Comparison of ENCODE assay signal across 14 cellular contexts in genomic region chr2:187442378-187442777, GRCh38. TPM values are rescaled to one million over a fixed set of nuclear protein-coding genes. Genes with fewer than 3 reads are reported as not detected.
DNase-seq lines count a peak whose midpoint lies in the region; ATAC-seq, FAIRE-seq and TF ChIP-seq lines count a peak whose summit lies in the region.
"Had no signal": no experiment of that assay in that cellular context is flagged by ENCODE, and none has a peak within 500 bp of the region (broad histone marks: within the 10 kb centered on the region; RNA-seq: fewer than 3 reads in every experiment).

No MANE protein-coding gene starts in this region.

- FAIRE-seq in K562 (lab: Jason Lieb, UNC), result no peak
- peak; percentile 30 for FAIRE-seq in kidney (lab: Jason Lieb, UNC)

- H3K27ac ChIP-seq in K562 (ENCODE audit: extremely low read depth, low read depth, low read length), result no peak overlapping the region
- no peak overlapping the region for H3K27ac ChIP-seq in kidney (ENCODE audit: low read depth in 2 of 2, low read length in 2 of 2)

- no peak overlapping the region for H3K4me3 ChIP-seq in K562
- H3K4me3 ChIP-seq in kidney (ENCODE audit: low read length in 2 of 2), result no peak overlapping the region

- H3K9me3 ChIP-seq in K562 (replicated peaks; ENCODE audit: control insufficient read depth, insufficient read depth, low read depth, low read length) (no peaks in the 10 kb centered on the region), kidney (ENCODE audit: control insufficient read depth in 1 of 2, low read length in 2 of 2) (no peaks in the 10 kb centered on the region)
- H3K9me3 ChIP-seq: BE2C had no signal

- WGBS in K562 (ENCODE audit: insufficient coverage, low coverage, missing lambda C conversion rate), result 0% methylated on average over 1 of the region's 1 CpG

- no peak for TF ChIP-seq POLR2A in K562 (conservative IDR thresholded peaks at IDR 0.05)

- no peak overlapping the region for H2AFZ ChIP-seq in K562 (ENCODE audit: low read depth, low read length)

- H3K4me1 ChIP-seq in K562 (replicated peaks in 1 of 2; ENCODE audit: control insufficient read depth in 2 of 2, insufficient read depth in 2 of 2, low read length in 2 of 2) (no peaks in the 10 kb centered on the region), kidney (ENCODE audit: control insufficient read depth in 1 of 2, insufficient read depth in 1 of 2, low read depth in 1 of 2, low read length in 2 of 2) (no peaks in the 10 kb centered on the region)

- TF ChIP-seq RAD21 in K562 (CRISPR knock-in tag; conservative IDR thresholded peaks at IDR 0.05 in 1 of 2, IDR thresholded peaks at IDR 0.05 in 1 of 2), result no peak

- CTCF ChIA-PET in K562 (lab: Yijun Ruan, JAX; ENCODE audit: low intra/inter-chr PET ratio), result no interaction called here
- CTCF ChIA-PET in HEK293T (lab: Yijun Ruan, JAX), result no interaction called here

- no peaks in the 10 kb centered on the region for H3K9me1 ChIP-seq in K562 (ENCODE audit: control insufficient read depth, insufficient read depth, low read length)

- no peaks in the 10 kb centered on the region for H3K27me3 ChIP-seq in K562 (ENCODE audit: control insufficient read depth in 2 of 2, insufficient read depth in 2 of 2, low read length in 2 of 2)
- H3K27me3 ChIP-seq: BE2C had no signal

- in situ Hi-C loops in ACHN (cut with HindIII; ENCODE audit: low pct_ligation_motif_present, low pct_unique_long_range_greater_than_20kb, low sequenced_read_pairs), result loop anchor here (25.0 kb wide), 1 partner anchor 130 kb away; no protein-coding TSS in a partner anchor
- in situ Hi-C loops in K562 (cut with MboI), result loop anchor here (25.0 kb wide), 1 partner anchor 555 kb away; no protein-coding TSS in a partner anchor

- ATAC-seq in K562 (no peak), HG02938 (IDR thresholded peaks at IDR 0.05; ENCODE audit: unreplicated experiment) (no peak), GM18858 (IDR thresholded peaks at IDR 0.05; ENCODE audit: unreplicated experiment) (no peak), HG03432 (IDR thresholded peaks at IDR 0.05; ENCODE audit: unreplicated experiment) (no peak)
- ATAC-seq: WTC11 had no signal

- no peak overlapping the region for H3K4me2 ChIP-seq in K562 (ENCODE audit: insufficient read depth, low read length)

- no peak overlapping the region for H3K9ac ChIP-seq in K562 (ENCODE audit: insufficient read depth in 1 of 2, low read depth in 2 of 2, low read length in 2 of 2)
- H3K9ac ChIP-seq in kidney (ENCODE audit: low read length in 2 of 2), result no peak overlapping the region

- no peak for TF ChIP-seq EP300 in K562 (IDR thresholded peaks at IDR 0.05; ENCODE audit: low read length)

- TF ChIP-seq CTCF in LNCAP (IDR thresholded peaks at IDR 0.05) (peak; percentile 35; the same call in 1 of the 2 replicates), K562 (IDR thresholded peaks at IDR 0.05 in 2 of 3, conservative IDR thresholded peaks at IDR 0.05 in 1 of 3; ENCODE audit: insufficient read depth in 2 of 3, low read depth in 1 of 3, low read length in 3 of 3) (peak in 1 of 3 experiments; percentile 24; a peak in 2 of 6 replicates), kidney (IDR thresholded peaks at IDR 0.05; ENCODE audit: borderline replicate concordance, extremely low read depth, insufficient read depth) (no peak)

- H3K36me3 ChIP-seq in K562 (ENCODE audit: control insufficient read depth, insufficient read depth, low read length), result no peaks in the 10 kb centered on the region
- no peaks in the 10 kb centered on the region for H3K36me3 ChIP-seq in kidney (ENCODE audit: control insufficient read depth in 1 of 2, insufficient read depth in 2 of 2, low read length in 2 of 2)
- H3K36me3 ChIP-seq: BE2C had no signal

- intact Hi-C loops in K562 (cut with micrococcal nuclease), result no loop called here
- intact Hi-C loops in kidney (cut with DNase I), result no loop called here

- peak; percentile 50 for DNase-seq in ACHN
- no peak for DNase-seq in K562 (ENCODE audit: extremely low read depth in 1 of 4, low spot score in 3 of 4)
- no peak for DNase-seq in kidney
- no peak for DNase-seq in HEK293T (ENCODE audit: extremely low spot score)
- DNase-seq: activated naive CD4-positive, alpha-beta T cell treated with anti-CD3 and anti-CD28 coated beads, Interleukin-2, amount 50 U/mL, for 16 hours; BE2C; NCI-H1930; NCI-H526 treated with DMSO at 0.1 percent for 48 hours; SHP77 treated with DMSO at 0.1 percent for 48 hours had no signal

- H3K79me2 ChIP-seq in K562 (ENCODE audit: control insufficient read depth, insufficient read depth, low read length), result no peaks in the 10 kb centered on the region

- no TSS peak for BruUV-seq in K562 (replicated peaks; lab: Mats Ljungman, UMichigan)

- POLR2A ChIA-PET in K562 (lab: Yijun Ruan, JAX) (interaction anchor here (0.6 kb wide), 1 partner anchor 500 kb away, joined by 4 read pairs; no protein-coding TSS in a partner anchor), HEK293T (lab: Yijun Ruan, JAX) (no interaction called here)

- no peaks in the 10 kb centered on the region for H4K20me1 ChIP-seq in K562 (replicated peaks; ENCODE audit: control insufficient read depth, insufficient read depth, low read length)

TF ChIP-seq in K562, 482 proteins besides CTCF, POLR2A, EP300 and RAD21:
- no peak for TF ChIP-seq ZNF780A (CRISPR knock-in tag; IDR thresholded peaks at IDR 0.05)
- no peak for TF ChIP-seq BDP1 (IDR thresholded peaks at IDR 0.05; ENCODE audit: insufficient read depth, insufficient read length)
- no peak for TF ChIP-seq ZNF174 (CRISPR knock-in tag; IDR thresholded peaks at IDR 0.05)
- TF ChIP-seq ZNF384 (IDR thresholded peaks at IDR 0.05; ENCODE audit: low read depth, low read length), result peak; percentile 32; the same call in 1 of the 2 replicates

TF ChIP-seq in HEK293T, 16 proteins besides CTCF, POLR2A, EP300 and RAD21:
- TF ChIP-seq FOXK2 (IDR thresholded peaks at IDR 0.05) (no peak), SP1 (IDR thresholded peaks at IDR 0.05) (no peak), LEF1 (IDR thresholded peaks at IDR 0.05; ENCODE audit: borderline replicate concordance) (no peak), ZNF384 (IDR thresholded peaks at IDR 0.05) (no peak), SUZ12 (IDR thresholded peaks at IDR 0.05) (no peak), TARDBP (IDR thresholded peaks at IDR 0.05) (no peak), CTBP1 (IDR thresholded peaks at IDR 0.05; ENCODE audit: borderline replicate concordance) (no peak), FOXM1 (IDR thresholded peaks at IDR 0.05; ENCODE audit: borderline replicate concordance) (no peak)

RNA-seq across cellular contexts. Expression of gene CALCRL, which starts 5.7 kb away (rescaled TPM):
- not detected in 2 replicates for total RNA-seq in K562 (2011; cell fraction: chromatin; rRNA removed; ENCODE audit: low replicate concordance)
- total RNA-seq in K562 (2011; cell fraction: nucleolus; rRNA removed), result under 0.01 TPM in 1 of 2 replicates, not detected in the other
- not detected in 2 replicates for total RNA-seq in K562 (2011; cell fraction: nucleoplasm; rRNA removed)
- total RNA-seq in K562 (2014; rRNA removed) (not detected in 2 replicates), K562 (2014; rRNA removed; fragmentation: Illumina TruSeq; extraction: Trizol) (0.06 TPM in 1 of 2 replicates, not detected in the other), K562 (2015; rRNA removed; fragmentation: Illumina TruSeq; extraction: Trizol) (0.04 and 0.15 TPM in 2 replicates), K562 (2021) (0.27 TPM in 1 of 2 replicates, not detected in the other), kidney (75.9 TPM)
- polyA plus RNA-seq in K562 (2011; rRNA removed) (0.03 TPM in 1 of 2 replicates, not detected in the other), K562 (2014; fragmentation: Illumina TruSeq; extraction: Trizol) (0.06 TPM in 1 of 2 replicates, not detected in the other), K562 (2014; fragmentation: Nextera tagmentation; extraction: Ambion mirVana) (not detected), K562 (2014; rRNA removed) (0.04 and 0.05 TPM in 2 replicates), kidney (ENCODE audit: insufficient read depth, low read depth, low replicate concordance) (7.9 TPM)
- polyA plus RNA-seq in K562 (2011; cell fraction: cytosol; rRNA removed), result 0.07 TPM in 1 of 2 replicates, not detected in the other
- not detected in 2 replicates for polyA plus RNA-seq in K562 (2011; cell fraction: nucleus; rRNA removed)
- 0.03 and 0.07 TPM in 2 replicates for polyA plus RNA-seq in K562 (2012)
- polyA minus RNA-seq in K562 (2011; rRNA and poly(A)+ RNA removed), result 0.06 TPM in 1 of 2 replicates, not detected in the other
- polyA minus RNA-seq in K562 (2011; cell fraction: cytosol; rRNA and poly(A)+ RNA removed), result not detected in 2 replicates
- polyA minus RNA-seq in K562 (2011; cell fraction: nucleus; rRNA and poly(A)+ RNA removed), result 0.11 TPM in 1 of 2 replicates, not detected in the other

Comparison
In these comparisons a context has a peak if more than half of its experiments do, and no peak if none do; other contexts are left out.
1. RNA of gene CALCRL, which starts 5.7 kb away (total RNA-seq): 75.9 TPM in kidney (single experiment); under 0.01 to 0.27 TPM in K562; every median in the first group is over 10 times any median in the second.